ENCODE assay signal across 12 cellular contexts in the genomic region with DNA sequence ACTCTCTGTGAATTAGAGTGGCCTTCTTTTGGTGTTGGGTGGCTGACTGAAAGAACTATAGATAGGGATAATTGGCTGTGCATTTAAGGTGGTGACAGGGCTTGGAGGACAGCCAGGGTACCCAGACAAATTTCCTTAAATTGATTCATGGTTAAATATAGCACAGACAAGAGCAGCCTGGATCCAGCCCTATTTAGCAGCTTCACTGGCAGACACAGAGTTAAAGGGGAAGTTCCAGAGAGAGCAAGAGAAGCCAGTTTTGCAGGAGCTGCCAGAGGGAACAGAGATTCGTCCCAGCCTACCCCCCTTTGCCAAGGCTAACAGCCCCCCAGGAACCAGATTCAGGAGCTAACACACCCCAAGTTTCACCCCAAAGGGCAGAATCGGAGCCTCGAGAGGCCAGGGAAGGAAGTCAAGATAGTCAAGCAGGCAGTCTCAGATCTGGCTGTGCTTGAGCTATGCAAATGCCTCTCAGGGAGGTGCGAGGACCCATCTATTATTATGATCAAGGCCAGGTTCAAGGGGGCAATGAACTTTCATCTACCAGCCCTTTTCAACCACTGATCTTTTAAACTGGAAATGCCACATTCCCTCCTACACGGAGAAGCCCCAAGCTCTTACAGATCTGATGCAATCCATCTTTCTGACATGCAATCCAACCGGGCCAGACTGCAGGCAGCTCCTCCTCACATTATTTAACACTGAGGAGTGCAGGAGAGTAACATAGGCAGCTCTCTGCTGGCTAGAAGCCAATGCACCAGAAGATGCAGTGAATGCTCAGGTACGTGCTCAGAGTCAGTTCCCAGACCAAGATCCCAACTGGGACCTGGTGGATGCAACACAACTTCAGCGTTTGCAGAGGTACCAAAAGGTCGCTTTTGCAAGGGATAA. TPM values are rescaled to one million over a fixed set of nuclear protein-coding genes. Genes with fewer than 3 reads are reported as not detected.
A peak's percentile ranks its signal among the peaks of the same experiment; 100 is the strongest.
DNase-seq lines count a peak whose midpoint lies in the region; ATAC-seq, FAIRE-seq and TF ChIP-seq lines count a peak whose summit lies in the region.
"Had no signal": no experiment of that assay in that cellular context is flagged by ENCODE, and none has a peak within 500 bp of the region (broad histone marks: within the 10 kb centered on the region; RNA-seq: fewer than 3 reads in every experiment).

No MANE protein-coding gene starts in this region.

- no peaks in the 10 kb centered on the region for H3K4me1 Mint-ChIP-seq in Caco-2 (ENCODE audit: low read depth, unreplicated experiment)

- H3K9ac ChIP-seq in K562 (ENCODE audit: insufficient read depth in 1 of 2, low read depth in 2 of 2, low read length in 2 of 2) = peak overlapping the region in 1 of 2 experiments; percentile 54; a peak in 1 of 4 replicates

- no peaks in the 10 kb centered on the region for H3K36me3 Mint-ChIP-seq in Caco-2 (ENCODE audit: insufficient read depth, unreplicated experiment)

- TF ChIP-seq CTCF in Caco-2 (IDR thresholded peaks at IDR 0.05; ENCODE audit: insufficient read depth in 1 of 2, low read depth in 1 of 2, low read length in 1 of 2, severe bottlenecking in 1 of 2, unreplicated experiment in 1 of 2) (no peak), K562 (IDR thresholded peaks at IDR 0.05 in 2 of 3, conservative IDR thresholded peaks at IDR 0.05 in 1 of 3; ENCODE audit: insufficient read depth in 2 of 3, low read depth in 1 of 3, low read length in 3 of 3) (no peak), GM13977 (IDR thresholded peaks at IDR 0.05; ENCODE audit: extremely low read depth, insufficient read depth, missing control alignments) (no peak)

- H3K27ac ChIP-seq in K562 (ENCODE audit: extremely low read depth, low read depth, low read length) = peak overlapping the region; percentile 33; the same call in 1 of the 3 replicates

- H3K4me3 ChIP-seq in Caco-2 (ENCODE audit: low read depth, low read length) (no peak overlapping the region), K562 (no peak overlapping the region)

- peak; percentile 69 to 74 for DNase-seq in Caco-2
- peak in 1 of 4 experiments; percentile 21 for DNase-seq in K562 (ENCODE audit: extremely low read depth in 1 of 4, low spot score in 3 of 4)
- DNase-seq in left kidney (ENCODE audit: low read depth, low spot score) = peak; percentile 89
- no peak for DNase-seq in GM13977 (ENCODE audit: low spot score)
- DNase-seq in NCI-H510A (lab: John Stamatoyannopoulos, UW) = no peak
- DNase-seq: HFFc6 had no signal

- TF ChIP-seq RAD21 in Ishikawa (IDR thresholded peaks at IDR 0.05; ENCODE audit: low read depth) (no peak), K562 (CRISPR knock-in tag; conservative IDR thresholded peaks at IDR 0.05 in 1 of 2, IDR thresholded peaks at IDR 0.05 in 1 of 2) (no peak)

- in situ Hi-C loops in K562 (cut with MboI) (no loop called here), GM13977 (cut with MboI; ENCODE audit: low pct_unique_long_range_greater_than_20kb, low sequenced_read_pairs, unreplicated experiment) (no loop called here)

- no peaks in the 10 kb centered on the region for H3K9me1 ChIP-seq in K562 (ENCODE audit: control insufficient read depth, insufficient read depth, low read length)

- no peak overlapping the region for H3K27ac Mint-ChIP-seq in Caco-2 (ENCODE audit: unreplicated experiment)
- H3K27ac Mint-ChIP-seq: HFFc6 had no signal

- BruUV-seq in Caco-2 (replicated peaks; lab: Mats Ljungman, UMichigan) = TSS peak; percentile 83
- BruUV-seq in K562 (replicated peaks; lab: Mats Ljungman, UMichigan) = no TSS peak

- H3K4me2 ChIP-seq in K562 (ENCODE audit: insufficient read depth, low read length) = peak overlapping the region; percentile 45; the same call in 1 of the 2 replicates

- no peak for TF ChIP-seq POLR2A in K562 (conservative IDR thresholded peaks at IDR 0.05)

- H3K4me1 ChIP-seq in Caco-2 (peaks cover 6% of the 10 kb centered on the region), K562 (replicated peaks in 1 of 2; ENCODE audit: control insufficient read depth in 2 of 2, insufficient read depth in 2 of 2, low read length in 2 of 2) (peaks cover 0 to 18% of the 10 kb centered on the region in 2 experiments; a peak in 3 of 5 replicates)

- 5% methylated on average over 9 of the region's 9 CpGs for WGBS in K562 (ENCODE audit: insufficient coverage, low coverage, missing lambda C conversion rate)

- H3K4me3 Mint-ChIP-seq in Caco-2 (ENCODE audit: unreplicated experiment) = no peak overlapping the region
- H3K4me3 Mint-ChIP-seq: HFFc6 had no signal

- no peaks in the 10 kb centered on the region for H3K79me2 ChIP-seq in K562 (ENCODE audit: control insufficient read depth, insufficient read depth, low read length)

- TF ChIP-seq EP300 in Ishikawa (IDR thresholded peaks at IDR 0.05; ENCODE audit: borderline replicate concordance) (no peak), K562 (IDR thresholded peaks at IDR 0.05; ENCODE audit: low read length) (peak; percentile 76)

- H2AFZ ChIP-seq in K562 (ENCODE audit: low read depth, low read length) = peak overlapping the region; percentile 45; the same call in 1 of the 2 replicates

- H3K27me3 ChIP-seq in Caco-2 (replicated peaks; ENCODE audit: control insufficient read depth, insufficient read depth, low read length) = no peaks in the 10 kb centered on the region
- H3K27me3 ChIP-seq in K562 (ENCODE audit: control insufficient read depth in 2 of 2, insufficient read depth in 2 of 2, low read length in 2 of 2) = no peaks in the 10 kb centered on the region

- peaks cover 10% of the 10 kb centered on the region for H3K9me3 Mint-ChIP-seq in Caco-2 (ENCODE audit: unreplicated experiment)

- H3K9me3 ChIP-seq in Caco-2 (no peaks in the 10 kb centered on the region), K562 (replicated peaks; ENCODE audit: control insufficient read depth, insufficient read depth, low read depth, low read length) (no peaks in the 10 kb centered on the region)

- intact Hi-C loops in Caco-2 (cut with micrococcal nuclease; ENCODE audit: unreplicated experiment) (no loop called here), K562 (cut with micrococcal nuclease) (no loop called here)

- CTCF ChIA-PET in Caco-2 (lab: Charles Lee) (interaction anchor here (0.7 to 1.3 kb wide), 3 partner anchors 29 to 105 kb away, joined by 3 to 6 read pairs (median 3); no protein-coding TSS in a partner anchor), K562 (lab: Yijun Ruan, JAX; ENCODE audit: low intra/inter-chr PET ratio) (no interaction called here)

- peak; percentile 87 for ATAC-seq in K562
- ATAC-seq in GM19395 (IDR thresholded peaks at IDR 0.05; ENCODE audit: unreplicated experiment) = no peak
- ATAC-seq in GM18858 (IDR thresholded peaks at IDR 0.05; ENCODE audit: unreplicated experiment) = no peak

- H3K27me3 Mint-ChIP-seq in Caco-2 (ENCODE audit: insufficient read depth, unreplicated experiment) = no peaks in the 10 kb centered on the region

- peak; percentile 26 for FAIRE-seq in K562 (lab: Jason Lieb, UNC)
- FAIRE-seq: astrocyte, islet of Langerhans, TTC549 had no signal

- POLR2A ChIA-PET in Caco-2 (lab: Charles Lee) = no interaction called here
- POLR2A ChIA-PET in K562 (lab: Yijun Ruan, JAX) = interaction anchor here (0.6 to 1.5 kb wide), 8 partner anchors 10 to 259 kb away, joined by 3 to 6 read pairs (median 3); no protein-coding TSS in a partner anchor

- H4K20me1 ChIP-seq in K562 (replicated peaks; ENCODE audit: control insufficient read depth, insufficient read depth, low read length) = no peaks in the 10 kb centered on the region

- H3K36me3 ChIP-seq in Caco-2 (ENCODE audit: control insufficient read depth, insufficient read depth, low read length) (no peaks in the 10 kb centered on the region), K562 (ENCODE audit: control insufficient read depth, insufficient read depth, low read length) (no peaks in the 10 kb centered on the region)

TF ChIP-seq in Ishikawa, 13 proteins besides CTCF, POLR2A, EP300 and RAD21:
- TF ChIP-seq CEBPB (IDR thresholded peaks at IDR 0.05) (peak; percentile 55; the same call in 1 of the 2 replicates), YY1 (IDR thresholded peaks at IDR 0.05; ENCODE audit: low read depth) (no peak)
- TF ChIP-seq, protein P1, sequence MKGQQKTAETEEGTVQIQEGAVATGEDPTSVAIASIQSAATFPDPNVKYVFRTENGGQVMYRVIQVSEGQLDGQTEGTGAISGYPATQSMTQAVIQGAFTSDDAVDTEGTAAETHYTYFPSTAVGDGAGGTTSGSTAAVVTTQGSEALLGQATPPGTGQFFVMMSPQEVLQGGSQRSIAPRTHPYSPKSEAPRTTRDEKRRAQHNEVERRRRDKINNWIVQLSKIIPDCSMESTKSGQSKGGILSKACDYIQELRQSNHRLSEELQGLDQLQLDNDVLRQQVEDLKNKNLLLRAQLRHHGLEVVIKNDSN (IDR thresholded peaks at IDR 0.05) = no peak
TF ChIP-seq in Ishikawa: peak in this region for 1.

RNA-seq across cellular contexts. Expression of gene DHRS2, which starts 58.2 kb away (rescaled TPM):
- total RNA-seq in Caco-2 (2022) (12.8 and 21.3 TPM in 2 replicates), K562 (2014; rRNA removed) (64.4 and 73.6 TPM in 2 replicates), K562 (2014; rRNA removed; fragmentation: Illumina TruSeq; extraction: Trizol) (57.9 and 68.7 TPM in 2 replicates), K562 (2015; rRNA removed; fragmentation: Illumina TruSeq; extraction: Trizol) (73.2 and 73.4 TPM in 2 replicates), K562 (2021) (59.4 and 62.9 TPM in 2 replicates)
- total RNA-seq in K562 (2011; cell fraction: chromatin; rRNA removed; ENCODE audit: low replicate concordance) = 30.5 and 40.0 TPM in 2 replicates
- total RNA-seq in K562 (2011; cell fraction: nucleolus; rRNA removed) = 19.0 and 24.3 TPM in 2 replicates
- 27.1 and 32.4 TPM in 2 replicates for total RNA-seq in K562 (2011; cell fraction: nucleoplasm; rRNA removed)
- polyA plus RNA-seq in K562 (2011; rRNA removed) (45.5 and 47.2 TPM in 2 replicates), K562 (2014; fragmentation: Illumina TruSeq; extraction: Trizol) (89.3 and 90.9 TPM in 2 replicates), K562 (2014; fragmentation: Nextera tagmentation; extraction: Ambion mirVana) (1 to 10 TPM; 2.9 to 5.4 TPM), K562 (2014; rRNA removed) (96.8 and 107 TPM in 2 replicates)
- polyA plus RNA-seq in K562 (2011; cell fraction: cytosol; rRNA removed) = 41.7 and 41.9 TPM in 2 replicates
- polyA plus RNA-seq in K562 (2011; cell fraction: nucleus; rRNA removed) = 62.7 and 78.6 TPM in 2 replicates
- polyA plus RNA-seq in K562 (2012) = 66.3 and 109 TPM in 2 replicates
- polyA minus RNA-seq in K562 (2011; rRNA and poly(A)+ RNA removed) = 27.5 and 28.1 TPM in 2 replicates
- 10.2 and 10.5 TPM in 2 replicates for polyA minus RNA-seq in K562 (2011; cell fraction: cytosol; rRNA and poly(A)+ RNA removed)
- polyA minus RNA-seq in K562 (2011; cell fraction: nucleus; rRNA and poly(A)+ RNA removed) = 15.2 and 21.5 TPM in 2 replicates

Comparison
In these comparisons a context has a peak if more than half of its experiments do, and no peak if none do; other contexts are left out.
1. DNase-seq: peak in Caco-2 (2 of 2) and left kidney (single experiment); none in GM13977 (single experiment) and NCI-H510A (single experiment).